Comparison of ENCODE assay signal across 28 cellular contexts in genomic region chr15:25052191-25052999, GRCh38.
DNase-seq lines count a peak whose midpoint lies in the region; ATAC-seq, FAIRE-seq and TF ChIP-seq lines count a peak whose summit lies in the region.
"Had no signal": no experiment of that assay in that cellular context is flagged by ENCODE, and none has a peak within 500 bp of the region (broad histone marks: within the 10 kb centered on the region; RNA-seq: fewer than 3 reads in every experiment).

No MANE protein-coding gene starts in this region.

- no peak overlapping the region for H3K27ac ChIP-seq in rectal smooth muscle tissue (ENCODE audit: low read depth, low read length)
- H3K27ac ChIP-seq: A549, cardiac muscle cell, tibial nerve had no signal

- H3K4me1 ChIP-seq in rectal smooth muscle tissue (ENCODE audit: control insufficient read depth, insufficient read depth, low read length) = no peaks in the 10 kb centered on the region
- H3K4me1 ChIP-seq: A549, Caco-2, tibial nerve had no signal

- H3K4me3 ChIP-seq in rectal smooth muscle tissue (ENCODE audit: low read length) = peak overlapping the region; percentile 27
- H3K4me3 ChIP-seq: A549, cardiac muscle cell, tibial nerve had no signal

- FAIRE-seq in GM12891 (lab: Jason Lieb, UNC) = no peak
- FAIRE-seq: A549, endothelial cell of umbilical vein, RCC 7860 had no signal

- DNase-seq in cardiac septum (ENCODE audit: low spot score) = peak; percentile 47
- DNase-seq in left cardiac atrium = no peak
- peak; percentile 26 for DNase-seq in islet precursor cell
- no peak for DNase-seq in GM12891 (ENCODE audit: insufficient read length, low spot score)
- DNase-seq in RKO (ENCODE audit: low spot score) = no peak
- no peak for DNase-seq in activated gamma-delta T cell treated with Interleukin-2 at 50 U/mL for 16 hours
- no peak for DNase-seq in glomerular visceral epithelial cell (ENCODE audit: extremely low spot score)
- DNase-seq: activated CD8-positive, alpha-beta T cell treated with anti-CD3 and anti-CD28 coated beads, Interleukin-2, amount 10 ng/mL, durations not matched to agents 7 days and 5 days; activated naive CD4-positive, alpha-beta T cell treated with anti-CD3 and anti-CD28 coated beads, Interleukin-2, amount 10 ng/mL, durations not matched to agents 7 days and 5 days; activated T-cell treated with anti-CD3 and anti-CD28 coated beads, Interleukin-2, amount 50 U/mL, for 4 hours; Caco-2; DND-41; IMR-90; mesenchymal stem cell; naive B cell; NCI-H1092 treated with DMSO at 0.1 percent for 48 hours; NCI-H1930; NCI-H526 treated with DMSO at 0.1 percent for 48 hours; occipital lobe; retina; T-helper 1 cell had no signal

- H3K27me3 ChIP-seq in rectal smooth muscle tissue (ENCODE audit: control insufficient read depth, insufficient read depth, low read length) = no peaks in the 10 kb centered on the region
- H3K27me3 ChIP-seq: cardiac muscle cell, tibial nerve had no signal

- no peak for TF ChIP-seq POLR2A in GM12891 (IDR thresholded peaks at IDR 0.05; ENCODE audit: low read depth, low read length)

- peaks cover 63% of the 10 kb centered on the region for H3K36me3 ChIP-seq in rectal smooth muscle tissue (ENCODE audit: control insufficient read depth, insufficient read depth, low read length)

- no peak overlapping the region for H3K9ac ChIP-seq in rectal smooth muscle tissue (ENCODE audit: low read length)

- ATAC-seq in left cardiac atrium = no peak
- ATAC-seq: A549; activated CD8-positive, alpha-beta T cell treated with anti-CD3 and anti-CD28 coated beads, Interleukin-2, amount 10 ng/mL, durations not matched to agents 7 days and 5 days; activated T-cell treated with anti-CD3 and anti-CD28 coated beads, Interleukin-2, amount 50 U/mL, for 4 hours; HCT116 had no signal

- intact Hi-C loops in cardiac septum (cut with DNase I) (no loop called here), left cardiac atrium (cut with DNase I) (no loop called here)

TF ChIP-seq in GM12891, 5 proteins besides CTCF, POLR2A, EP300 and RAD21:
- TF ChIP-seq POU2F2 (IDR thresholded peaks at IDR 0.05; ENCODE audit: low read depth, low read length) = no peak
- no peak for TF ChIP-seq TAF1 (IDR thresholded peaks at IDR 0.05; ENCODE audit: low read depth, low read length)
- no peak for TF ChIP-seq SPI1 (IDR thresholded peaks at IDR 0.05; ENCODE audit: low read depth, low read length)
- no peak for TF ChIP-seq POLR2AphosphoS5 (IDR thresholded peaks at IDR 0.05; ENCODE audit: low read depth, low read length)
- TF ChIP-seq PAX5 (IDR thresholded peaks at IDR 0.05; ENCODE audit: insufficient read depth, low read length, severe bottlenecking) = no peak

Comparison
In these comparisons a context has a peak if more than half of its experiments do, and no peak if none do; other contexts are left out.
1. DNase-seq: peak in cardiac septum (single experiment) and islet precursor cell (single experiment); none in left cardiac atrium (single experiment), GM12891 (single experiment), RKO (single experiment), activated gamma-delta T cell treated with Interleukin-2 at 50 U/mL for 16 hours (single experiment) and glomerular visceral epithelial cell (single experiment).